8 cellular contexts compared by ENCODE assay signal in genomic region chr6:7085911-7086310, GRCh38. TPM values are rescaled to one million over a fixed set of nuclear protein-coding genes. Genes with fewer than 3 reads are reported as not detected.
A peak's percentile ranks its signal among the peaks of the same experiment; 100 is the strongest.
DNase-seq lines count a peak whose midpoint lies in the region; ATAC-seq and TF ChIP-seq lines count a peak whose summit lies in the region.

No MANE protein-coding gene starts in this region.

- no peak for ATAC-seq in activated CD8-positive, alpha-beta T cell treated with anti-CD3 and anti-CD28 coated beads for 36 hours
- ATAC-seq in activated CD8-positive, alpha-beta T cell treated with anti-CD3 and anti-CD28 coated beads, Interleukin-2, amount 10 ng/mL, durations not matched to agents 7 days and 5 days: no peak
- ATAC-seq in HG02973 (IDR thresholded peaks at IDR 0.05; ENCODE audit: unreplicated experiment): peak; percentile 29
- ATAC-seq in memory B cell (ENCODE audit: low read depth): peak; percentile 23
- ATAC-seq in activated CD8-positive, alpha-beta memory T cell treated with anti-CD3 and anti-CD28 coated beads, Interleukin-2, amount 10 ng/mL, durations not matched to agents 7 days and 5 days: no peak

- no peak for TF ChIP-seq POLR2A in breast epithelium (IDR thresholded peaks at IDR 0.05)

- H3K27ac ChIP-seq in SJSA1 (no peak overlapping the region), breast epithelium (peak overlapping the region in 1 of 2 donors; percentile 49)

- H3K9me3 ChIP-seq in SJSA1 (replicated peaks): no peaks in the 10 kb centered on the region
- H3K9me3 ChIP-seq in breast epithelium: no peaks in the 10 kb centered on the region

- H3K4me1 ChIP-seq in SJSA1 (replicated peaks) (0 out of 2 replicates have a peak, but pooled peaks cover 6% of the 10 kb centered on the region), breast epithelium (no peaks in the 10 kb centered on the region)

- POLR2A ChIA-PET in activated CD8-positive, alpha-beta T cell treated with anti-CD3 and anti-CD28 coated beads for 36 hours (lab: Charles Lee): interaction anchor here (0.6 to 2.7 kb wide), 6 partner anchors 15 to 67 kb away, joined by 3 to 13 read pairs (median 5); partner anchors contain the start of gene RREB1
- POLR2A ChIA-PET in activated CD8-positive, alpha-beta T cell treated with anti-CD3 and anti-CD28 coated beads, Interleukin-2, amount 10 ng/mL, durations not matched to agents 7 days and 5 days (lab: Charles Lee): interaction anchor here (0.7 to 1.5 kb wide), 3 partner anchors 12 to 153 kb away, joined by 3 to 6 read pairs (median 3); no protein-coding TSS in a partner anchor

- no peak for TF ChIP-seq CTCF in activated CD8-positive, alpha-beta T cell treated with anti-CD3 and anti-CD28 coated beads for 36 hours (IDR thresholded peaks at IDR 0.05)
- TF ChIP-seq CTCF in breast epithelium (IDR thresholded peaks at IDR 0.05): no peak

- H3K36me3 Mint-ChIP-seq in activated CD8-positive, alpha-beta T cell treated with anti-CD3 and anti-CD28 coated beads for 36 hours (ENCODE audit: low read depth): no peaks in the 10 kb centered on the region
- no peaks in the 10 kb centered on the region for H3K36me3 Mint-ChIP-seq in activated CD8-positive, alpha-beta T cell treated with anti-CD3 and anti-CD28 coated beads, Interleukin-2, amount 10 ng/mL, durations not matched to agents 7 days and 5 days (ENCODE audit: low read depth)
- H3K36me3 Mint-ChIP-seq in memory B cell: no peaks in the 10 kb centered on the region
- no peaks in the 10 kb centered on the region for H3K36me3 Mint-ChIP-seq in activated CD8-positive, alpha-beta memory T cell treated with anti-CD3 and anti-CD28 coated beads, Interleukin-2, amount 10 ng/mL, durations not matched to agents 7 days and 5 days

- no peak overlapping the region for H3K4me3 Mint-ChIP-seq in activated CD8-positive, alpha-beta T cell treated with anti-CD3 and anti-CD28 coated beads for 36 hours
- H3K4me3 Mint-ChIP-seq in activated CD8-positive, alpha-beta T cell treated with anti-CD3 and anti-CD28 coated beads, Interleukin-2, amount 10 ng/mL, durations not matched to agents 7 days and 5 days: no peak overlapping the region
- no peak overlapping the region for H3K4me3 Mint-ChIP-seq in memory B cell
- H3K4me3 Mint-ChIP-seq in activated CD8-positive, alpha-beta memory T cell treated with anti-CD3 and anti-CD28 coated beads, Interleukin-2, amount 10 ng/mL, durations not matched to agents 7 days and 5 days: no peak overlapping the region

- H3K27me3 ChIP-seq in SJSA1 (replicated peaks) (no peaks in the 10 kb centered on the region), breast epithelium (no peaks in the 10 kb centered on the region)

- intact Hi-C loops in activated CD8-positive, alpha-beta T cell treated with anti-CD3 and anti-CD28 coated beads for 36 hours (cut with micrococcal nuclease): no loop called here
- intact Hi-C loops in breast epithelium (cut with DNase I; ENCODE audit: low total_unique reads): no loop called here

- peaks cover 32% of the 10 kb centered on the region for H3K4me1 Mint-ChIP-seq in activated CD8-positive, alpha-beta T cell treated with anti-CD3 and anti-CD28 coated beads for 36 hours (ENCODE audit: low read depth)
- H3K4me1 Mint-ChIP-seq in activated CD8-positive, alpha-beta T cell treated with anti-CD3 and anti-CD28 coated beads, Interleukin-2, amount 10 ng/mL, durations not matched to agents 7 days and 5 days (ENCODE audit: low read depth): peaks cover 32% of the 10 kb centered on the region
- peaks cover 18% of the 10 kb centered on the region for H3K4me1 Mint-ChIP-seq in memory B cell
- peaks cover 25% of the 10 kb centered on the region for H3K4me1 Mint-ChIP-seq in activated CD8-positive, alpha-beta memory T cell treated with anti-CD3 and anti-CD28 coated beads, Interleukin-2, amount 10 ng/mL, durations not matched to agents 7 days and 5 days

- H3K4me3 ChIP-seq in SJSA1 (no peak overlapping the region), breast epithelium (no peak overlapping the region)

- peak; percentile 28 for DNase-seq in activated CD8-positive, alpha-beta T cell treated with anti-CD3 and anti-CD28 coated beads for 36 hours
- no peak for DNase-seq in activated CD8-positive, alpha-beta T cell treated with anti-CD3 and anti-CD28 coated beads, Interleukin-2, amount 10 ng/mL, durations not matched to agents 7 days and 5 days
- DNase-seq in SJSA1 (ENCODE audit: low read depth in 1 of 2, low spot score in 2 of 2) (peak; percentile 29 to 50), memory B cell (ENCODE audit: low spot score in 2 of 2) (no peak), NCI-H2107 (lab: John Stamatoyannopoulos, UW) (no peak), breast epithelium (ENCODE audit: low spot score in 2 of 2) (no peak)
- DNase-seq in activated CD8-positive, alpha-beta memory T cell treated with anti-CD3 and anti-CD28 coated beads, Interleukin-2, amount 10 ng/mL, durations not matched to agents 7 days and 5 days: no peak

- H3K9me3 Mint-ChIP-seq in activated CD8-positive, alpha-beta T cell treated with anti-CD3 and anti-CD28 coated beads for 36 hours: no peaks in the 10 kb centered on the region
- H3K9me3 Mint-ChIP-seq in activated CD8-positive, alpha-beta T cell treated with anti-CD3 and anti-CD28 coated beads, Interleukin-2, amount 10 ng/mL, durations not matched to agents 7 days and 5 days (ENCODE audit: insufficient read depth): no peaks in the 10 kb centered on the region
- no peaks in the 10 kb centered on the region for H3K9me3 Mint-ChIP-seq in memory B cell
- no peaks in the 10 kb centered on the region for H3K9me3 Mint-ChIP-seq in activated CD8-positive, alpha-beta memory T cell treated with anti-CD3 and anti-CD28 coated beads, Interleukin-2, amount 10 ng/mL, durations not matched to agents 7 days and 5 days (ENCODE audit: low read depth)

- CTCF ChIA-PET in activated CD8-positive, alpha-beta T cell treated with anti-CD3 and anti-CD28 coated beads for 36 hours (lab: Charles Lee): interaction anchor here (0.6 to 1.5 kb wide), 10 partner anchors 9 to 389 kb away, joined by 3 to 6 read pairs (median 4); no protein-coding TSS in a partner anchor
- CTCF ChIA-PET in activated CD8-positive, alpha-beta T cell treated with anti-CD3 and anti-CD28 coated beads, Interleukin-2, amount 10 ng/mL, durations not matched to agents 7 days and 5 days (lab: Charles Lee): interaction anchor here (2.0 to 3.5 kb wide), 3 partner anchors 23 to 409 kb away, joined by 4 to 39 read pairs (median 16); partner anchors contain the start of gene RREB1
- CTCF ChIA-PET in activated CD8-positive, alpha-beta memory T cell treated with anti-CD3 and anti-CD28 coated beads, Interleukin-2, amount 10 ng/mL, durations not matched to agents 7 days and 5 days (lab: Charles Lee): interaction anchor here (2.0 to 2.7 kb wide), 4 partner anchors 13 to 326 kb away, joined by 7 to 12 read pairs (median 9); no protein-coding TSS in a partner anchor

- no peaks in the 10 kb centered on the region for H3K27me3 Mint-ChIP-seq in activated CD8-positive, alpha-beta T cell treated with anti-CD3 and anti-CD28 coated beads for 36 hours
- H3K27me3 Mint-ChIP-seq in activated CD8-positive, alpha-beta T cell treated with anti-CD3 and anti-CD28 coated beads, Interleukin-2, amount 10 ng/mL, durations not matched to agents 7 days and 5 days (ENCODE audit: low read depth): peaks cover 16% of the 10 kb centered on the region
- H3K27me3 Mint-ChIP-seq in memory B cell: no peaks in the 10 kb centered on the region
- peaks cover 59% of the 10 kb centered on the region for H3K27me3 Mint-ChIP-seq in activated CD8-positive, alpha-beta memory T cell treated with anti-CD3 and anti-CD28 coated beads, Interleukin-2, amount 10 ng/mL, durations not matched to agents 7 days and 5 days

- H3K36me3 ChIP-seq in SJSA1: no peaks in the 10 kb centered on the region
- no peaks in the 10 kb centered on the region for H3K36me3 ChIP-seq in breast epithelium

- no peak overlapping the region for H3K27ac Mint-ChIP-seq in activated CD8-positive, alpha-beta T cell treated with anti-CD3 and anti-CD28 coated beads for 36 hours
- no peak overlapping the region for H3K27ac Mint-ChIP-seq in activated CD8-positive, alpha-beta T cell treated with anti-CD3 and anti-CD28 coated beads, Interleukin-2, amount 10 ng/mL, durations not matched to agents 7 days and 5 days
- H3K27ac Mint-ChIP-seq in memory B cell: peak overlapping the region; percentile 87
- H3K27ac Mint-ChIP-seq in activated CD8-positive, alpha-beta memory T cell treated with anti-CD3 and anti-CD28 coated beads, Interleukin-2, amount 10 ng/mL, durations not matched to agents 7 days and 5 days: no peak overlapping the region

RNA-seq across cellular contexts. Expression of gene RREB1, which starts 21.9 kb away (rescaled TPM):
- total RNA-seq in activated CD8-positive, alpha-beta T cell treated with anti-CD3 and anti-CD28 coated beads for 36 hours: 10 to 100 TPM; 18.7 to 19.7 TPM
- 10 to 100 TPM; 27.5 to 29.0 TPM for total RNA-seq in activated CD8-positive, alpha-beta T cell treated with anti-CD3 and anti-CD28 coated beads, Interleukin-2, amount 10 ng/mL, durations not matched to agents 7 days and 5 days
- 7.1 and 16.9 TPM in 2 replicates for total RNA-seq in SJSA1 (2014; rRNA removed; shearing (Covaris generic))
- total RNA-seq in activated CD8-positive, alpha-beta memory T cell treated with anti-CD3 and anti-CD28 coated beads, Interleukin-2, amount 10 ng/mL, durations not matched to agents 7 days and 5 days: 10 to 100 TPM; 20.6 to 24.6 TPM
- 10 to 100 TPM; 36.0 to 39.8 (median 39.7) TPM for total RNA-seq in breast epithelium

Comparison
In these comparisons a context has a peak if more than half of its experiments do, and no peak if none do; other contexts are left out.
1. DNase-seq: peak in activated CD8-positive, alpha-beta T cell treated with anti-CD3 and anti-CD28 coated beads for 36 hours (single experiment) and SJSA1 (2 of 2); none in activated CD8-positive, alpha-beta T cell treated with anti-CD3 and anti-CD28 coated beads, Interleukin-2, amount 10 ng/mL, durations not matched to agents 7 days and 5 days (single experiment), memory B cell (0 of 2), activated CD8-positive, alpha-beta memory T cell treated with anti-CD3 and anti-CD28 coated beads, Interleukin-2, amount 10 ng/mL, durations not matched to agents 7 days and 5 days (single experiment), NCI-H2107 (single experiment) and breast epithelium (0 of 2).
2. ATAC-seq: peak in HG02973 (single experiment) and memory B cell (single experiment); none in activated CD8-positive, alpha-beta T cell treated with anti-CD3 and anti-CD28 coated beads for 36 hours (single experiment), activated CD8-positive, alpha-beta T cell treated with anti-CD3 and anti-CD28 coated beads, Interleukin-2, amount 10 ng/mL, durations not matched to agents 7 days and 5 days (single experiment) and activated CD8-positive, alpha-beta memory T cell treated with anti-CD3 and anti-CD28 coated beads, Interleukin-2, amount 10 ng/mL, durations not matched to agents 7 days and 5 days (single experiment).